Comparison of ENCODE assay signal across 18 cellular contexts in the genomic region with DNA sequence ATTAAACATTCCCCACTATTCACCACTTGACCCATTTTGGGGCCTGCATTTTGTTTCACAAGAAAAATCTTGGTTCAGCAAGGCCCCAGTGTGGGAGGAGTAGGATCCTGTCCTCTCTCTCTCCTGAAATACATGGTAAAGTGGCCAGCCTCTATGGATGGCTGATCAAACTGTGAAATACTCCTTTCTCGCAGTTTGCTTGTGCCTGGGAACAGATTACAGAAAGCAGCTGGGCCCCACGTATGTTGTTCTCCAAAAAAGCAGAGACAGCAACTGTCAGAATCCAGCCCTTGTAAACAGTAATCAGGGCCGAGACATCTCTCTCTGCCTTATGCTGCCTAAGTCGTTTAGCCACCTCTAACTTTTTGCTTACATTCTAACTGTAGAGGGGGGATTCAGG.
"Had no signal": no experiment of that assay in that cellular context is flagged by ENCODE, and none has a peak within 500 bp of the region (broad histone marks: within the 10 kb centered on the region; RNA-seq: fewer than 3 reads in every experiment).

No MANE protein-coding gene starts in this region.

- H3K27ac ChIP-seq: body of pancreas, left lung had no signal

- H3K27me3 ChIP-seq: body of pancreas, left lung had no signal

- H3K4me3 Mint-ChIP-seq: activated CD4-positive, alpha-beta T cell treated with anti-CD3 and anti-CD28 coated beads, Interleukin-2, amount 10 ng/mL, durations not matched to agents 24 days and 14 days; activated CD8-positive, alpha-beta T cell treated with anti-CD3 and anti-CD28 coated beads, Interleukin-2, amount 10 ng/mL, durations not matched to agents 7 days and 5 days; activated naive CD8-positive, alpha-beta T cell; activated T-cell treated with anti-CD3 and anti-CD28 coated beads, Interleukin-2, amount 50 U/mL, for 72 hours; central memory CD8-positive, alpha-beta T cell; naive thymus-derived CD8-positive, alpha-beta T cell had no signal

- H3K27ac Mint-ChIP-seq: activated CD4-positive, alpha-beta T cell treated with anti-CD3 and anti-CD28 coated beads, Interleukin-2, amount 10 ng/mL, durations not matched to agents 24 days and 14 days; activated CD8-positive, alpha-beta T cell treated with anti-CD3 and anti-CD28 coated beads, Interleukin-2, amount 10 ng/mL, durations not matched to agents 7 days and 5 days; activated naive CD8-positive, alpha-beta T cell; activated T-cell treated with anti-CD3 and anti-CD28 coated beads, Interleukin-2, amount 50 U/mL, for 72 hours had no signal

- H3K9me3 ChIP-seq: body of pancreas, left lung had no signal

- ATAC-seq: activated CD8-positive, alpha-beta T cell treated with anti-CD3 and anti-CD28 coated beads, Interleukin-2, amount 10 ng/mL, durations not matched to agents 7 days and 5 days; activated T-cell treated with anti-CD3 and anti-CD28 coated beads, Interleukin-2, amount 50 U/mL, for 72 hours; body of pancreas; left lung; naive thymus-derived CD8-positive, alpha-beta T cell had no signal

- H3K27me3 Mint-ChIP-seq: activated CD4-positive, alpha-beta T cell treated with anti-CD3 and anti-CD28 coated beads, Interleukin-2, amount 10 ng/mL, durations not matched to agents 24 days and 14 days; activated naive CD8-positive, alpha-beta T cell; central memory CD8-positive, alpha-beta T cell; naive thymus-derived CD8-positive, alpha-beta T cell had no signal

- H3K4me1 ChIP-seq: body of pancreas had no signal

- H3K4me3 ChIP-seq: body of pancreas, left lung had no signal

- H3K9me3 Mint-ChIP-seq: activated CD4-positive, alpha-beta T cell treated with anti-CD3 and anti-CD28 coated beads, Interleukin-2, amount 10 ng/mL, durations not matched to agents 24 days and 14 days; activated T-cell treated with anti-CD3 and anti-CD28 coated beads, Interleukin-2, amount 50 U/mL, for 72 hours; central memory CD8-positive, alpha-beta T cell; naive thymus-derived CD8-positive, alpha-beta T cell had no signal

- DNase-seq: activated CD4-positive, alpha-beta T cell treated with anti-CD3 and anti-CD28 coated beads, Interleukin-2, amount 10 ng/mL, durations not matched to agents 24 days and 14 days; activated CD4-positive, CD25-positive, alpha-beta regulatory T cell; activated CD8-positive, alpha-beta memory T cell treated with anti-CD3 and anti-CD28 coated beads, Interleukin-2, amount 50 U/mL, for 4 hours; activated CD8-positive, alpha-beta T cell treated with anti-CD3 and anti-CD28 coated beads, Interleukin-2, amount 10 ng/mL, durations not matched to agents 7 days and 5 days; activated gamma-delta T cell; activated T-cell treated with anti-CD3 and anti-CD28 coated beads, Interleukin-2, amount 50 U/mL, for 72 hours; amniotic stem cell; body of pancreas; left lung; mammary epithelial cell; naive thymus-derived CD8-positive, alpha-beta T cell; nucleus accumbens; stimulated activated CD4-positive, alpha-beta T cell treated with anti-CD3 and anti-CD28 coated beads, Interleukin-15, amount 100 ng/mL, for 24 hours; stimulated activated CD4-positive, alpha-beta T cell treated with anti-CD3 and anti-CD28 coated beads, Interleukin-4, amount 100 ng/mL, for 1 hour; stimulated activated naive CD4-positive, alpha-beta T cell; SW 1271 had no signal
